In genomic region chr12:95547522-95548055, GRCh38 we compare ENCODE assay signal across 1 cellular context.
A peak's percentile ranks its signal among the peaks of the same experiment; 100 is the strongest.
TF ChIP-seq lines count a peak whose summit lies in the region.

No MANE protein-coding gene starts in this region.

TF ChIP-seq in K562, 482 proteins besides CTCF, POLR2A, EP300 and RAD21 (continued from another document):
- TF ChIP-seq, protein P1, sequence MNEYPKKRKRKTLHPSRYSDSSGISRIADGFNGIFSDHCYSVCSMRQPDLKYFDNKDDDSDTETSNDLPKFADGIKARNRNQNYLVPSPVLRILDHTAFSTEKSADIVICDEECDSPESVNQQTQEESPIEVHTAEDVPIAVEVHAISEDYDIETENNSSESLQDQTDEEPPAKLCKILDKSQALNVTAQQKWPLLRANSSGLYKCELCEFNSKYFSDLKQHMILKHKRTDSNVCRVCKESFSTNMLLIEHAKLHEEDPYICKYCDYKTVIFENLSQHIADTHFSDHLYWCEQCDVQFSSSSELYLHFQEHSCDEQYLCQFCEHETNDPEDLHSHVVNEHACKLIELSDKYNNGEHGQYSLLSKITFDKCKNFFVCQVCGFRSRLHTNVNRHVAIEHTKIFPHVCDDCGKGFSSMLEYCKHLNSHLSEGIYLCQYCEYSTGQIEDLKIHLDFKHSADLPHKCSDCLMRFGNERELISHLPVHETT (CRISPR knock-in tag; conservative IDR thresholded peaks at IDR 0.05 in 1 of 2, IDR thresholded peaks at IDR 0.05 in 1 of 2), result no peak
- TF ChIP-seq HDAC2 (IDR thresholded peaks at IDR 0.05) (no peak), E2F5 (CRISPR knock-in tag; IDR thresholded peaks at IDR 0.05) (no peak), MTA3 (IDR thresholded peaks at IDR 0.05; ENCODE audit: borderline replicate concordance) (no peak), CBX8 (IDR thresholded peaks at IDR 0.05; ENCODE audit: borderline replicate concordance, extremely low read depth, low read depth, low read length, poor library complexity, severe bottlenecking) (no peak), NR3C1 (CRISPR knock-in tag; IDR thresholded peaks at IDR 0.05) (no peak), ZNF444 (CRISPR knock-in tag; IDR thresholded peaks at IDR 0.05) (no peak), TEAD4 (IDR thresholded peaks at IDR 0.05; ENCODE audit: low read length) (peak; percentile 17; the same call in 1 of the 2 replicates), TEAD4 (CRISPR knock-in tag; IDR thresholded peaks at IDR 0.05; ENCODE audit: borderline replicate concordance) (no peak), RCOR1 (IDR thresholded peaks at IDR 0.05; ENCODE audit: borderline replicate concordance in 1 of 2, low read depth in 2 of 2, low read length in 2 of 2) (no peak), YY1 (IDR thresholded peaks at IDR 0.05; ENCODE audit: borderline replicate concordance in 1 of 3, control insufficient read depth in 1 of 3, extremely low read depth in 1 of 3, insufficient read depth in 3 of 3, insufficient read length in 1 of 3, insufficient replicate concordance in 2 of 3, low read depth in 1 of 3, low read length in 2 of 3) (peak in 1 of 3 experiments; percentile 27), FOXK2 (conservative IDR thresholded peaks at IDR 0.05 in 1 of 2, IDR thresholded peaks at IDR 0.05 in 1 of 2; ENCODE audit: low read depth in 2 of 2) (peak in 1 of 2 experiments; percentile 34; a peak in 1 of 4 replicates), STAT5A (IDR thresholded peaks at IDR 0.05; ENCODE audit: borderline replicate concordance, low read length) (no peak), TBP (optimal IDR thresholded peaks at IDR 0.05; ENCODE audit: low read depth, low read length) (no peak), ARID4B (CRISPR knock-in tag; IDR thresholded peaks at IDR 0.05) (no peak), YBX1 (IDR thresholded peaks at IDR 0.05) (no peak), CREM (IDR thresholded peaks at IDR 0.05; ENCODE audit: low read depth) (no peak), GABPB2 (CRISPR knock-in tag; conservative IDR thresholded peaks at IDR 0.05) (no peak), CCAR2 (IDR thresholded peaks at IDR 0.05; ENCODE audit: low read depth, low read length) (no peak), E2F3 (CRISPR knock-in tag; IDR thresholded peaks at IDR 0.05) (no peak), ZFX (CRISPR knock-in tag; IDR thresholded peaks at IDR 0.05) (0 out of 2 replicates have a peak, but pooled peaks have one; percentile 19), CEBPB (tag; IDR thresholded peaks at IDR 0.05) (peak; percentile 78), MAZ (CRISPR knock-in tag; conservative IDR thresholded peaks at IDR 0.05 in 1 of 2, IDR thresholded peaks at IDR 0.05 in 1 of 2) (no peak), SOX6 (IDR thresholded peaks at IDR 0.05) (no peak), NFRKB (IDR thresholded peaks at IDR 0.05; ENCODE audit: low read depth) (no peak), SNRNP70 (optimal IDR thresholded peaks at IDR 0.05; ENCODE audit: low read depth, low read length) (no peak), DMBX1 (CRISPR knock-in tag; IDR thresholded peaks at IDR 0.05; ENCODE audit: borderline replicate concordance) (no peak), TEAD2 (tag; IDR thresholded peaks at IDR 0.05) (no peak), MAFK (IDR thresholded peaks at IDR 0.05; ENCODE audit: low read length) (no peak), BACH1 (tag; IDR thresholded peaks at IDR 0.05) (no peak), ZNF717 (CRISPR knock-in tag; IDR thresholded peaks at IDR 0.05) (no peak), CREB1 (IDR thresholded peaks at IDR 0.05) (no peak), CREB1 (CRISPR knock-in tag; IDR thresholded peaks at IDR 0.05) (no peak)
- TF ChIP-seq, protein P2, sequence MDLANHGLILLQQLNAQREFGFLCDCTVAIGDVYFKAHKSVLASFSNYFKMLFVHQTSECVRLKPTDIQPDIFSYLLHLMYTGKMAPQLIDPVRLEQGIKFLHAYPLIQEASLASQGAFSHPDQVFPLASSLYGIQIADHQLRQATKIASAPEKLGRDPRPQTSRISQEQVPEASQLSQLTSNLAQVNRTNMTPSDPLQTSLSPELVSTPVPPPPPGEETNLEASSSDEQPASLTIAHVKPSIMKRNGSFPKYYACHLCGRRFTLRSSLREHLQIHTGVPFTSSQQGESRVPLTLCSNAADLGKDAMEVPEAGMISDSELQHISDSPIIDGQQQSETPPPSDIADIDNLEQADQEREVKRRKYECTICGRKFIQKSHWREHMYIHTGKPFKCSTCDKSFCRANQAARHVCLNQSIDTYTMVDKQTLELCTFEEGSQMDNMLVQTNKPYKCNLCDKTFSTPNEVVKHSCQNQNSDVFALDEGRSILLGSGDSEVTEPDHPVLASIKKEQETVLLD (IDR thresholded peaks at IDR 0.05), result no peak
- TF ChIP-seq, protein P3, sequence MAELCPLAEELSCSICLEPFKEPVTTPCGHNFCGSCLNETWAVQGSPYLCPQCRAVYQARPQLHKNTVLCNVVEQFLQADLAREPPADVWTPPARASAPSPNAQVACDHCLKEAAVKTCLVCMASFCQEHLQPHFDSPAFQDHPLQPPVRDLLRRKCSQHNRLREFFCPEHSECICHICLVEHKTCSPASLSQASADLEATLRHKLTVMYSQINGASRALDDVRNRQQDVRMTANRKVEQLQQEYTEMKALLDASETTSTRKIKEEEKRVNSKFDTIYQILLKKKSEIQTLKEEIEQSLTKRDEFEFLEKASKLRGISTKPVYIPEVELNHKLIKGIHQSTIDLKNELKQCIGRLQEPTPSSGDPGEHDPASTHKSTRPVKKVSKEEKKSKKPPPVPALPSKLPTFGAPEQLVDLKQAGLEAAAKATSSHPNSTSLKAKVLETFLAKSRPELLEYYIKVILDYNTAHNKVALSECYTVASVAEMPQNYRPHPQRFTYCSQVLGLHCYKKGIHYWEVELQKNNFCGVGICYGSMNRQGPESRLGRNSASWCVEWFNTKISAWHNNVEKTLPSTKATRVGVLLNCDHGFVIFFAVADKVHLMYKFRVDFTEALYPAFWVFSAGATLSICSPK (IDR thresholded peaks at IDR 0.05; ENCODE audit: borderline replicate concordance), result no peak
- TF ChIP-seq, protein P4, sequence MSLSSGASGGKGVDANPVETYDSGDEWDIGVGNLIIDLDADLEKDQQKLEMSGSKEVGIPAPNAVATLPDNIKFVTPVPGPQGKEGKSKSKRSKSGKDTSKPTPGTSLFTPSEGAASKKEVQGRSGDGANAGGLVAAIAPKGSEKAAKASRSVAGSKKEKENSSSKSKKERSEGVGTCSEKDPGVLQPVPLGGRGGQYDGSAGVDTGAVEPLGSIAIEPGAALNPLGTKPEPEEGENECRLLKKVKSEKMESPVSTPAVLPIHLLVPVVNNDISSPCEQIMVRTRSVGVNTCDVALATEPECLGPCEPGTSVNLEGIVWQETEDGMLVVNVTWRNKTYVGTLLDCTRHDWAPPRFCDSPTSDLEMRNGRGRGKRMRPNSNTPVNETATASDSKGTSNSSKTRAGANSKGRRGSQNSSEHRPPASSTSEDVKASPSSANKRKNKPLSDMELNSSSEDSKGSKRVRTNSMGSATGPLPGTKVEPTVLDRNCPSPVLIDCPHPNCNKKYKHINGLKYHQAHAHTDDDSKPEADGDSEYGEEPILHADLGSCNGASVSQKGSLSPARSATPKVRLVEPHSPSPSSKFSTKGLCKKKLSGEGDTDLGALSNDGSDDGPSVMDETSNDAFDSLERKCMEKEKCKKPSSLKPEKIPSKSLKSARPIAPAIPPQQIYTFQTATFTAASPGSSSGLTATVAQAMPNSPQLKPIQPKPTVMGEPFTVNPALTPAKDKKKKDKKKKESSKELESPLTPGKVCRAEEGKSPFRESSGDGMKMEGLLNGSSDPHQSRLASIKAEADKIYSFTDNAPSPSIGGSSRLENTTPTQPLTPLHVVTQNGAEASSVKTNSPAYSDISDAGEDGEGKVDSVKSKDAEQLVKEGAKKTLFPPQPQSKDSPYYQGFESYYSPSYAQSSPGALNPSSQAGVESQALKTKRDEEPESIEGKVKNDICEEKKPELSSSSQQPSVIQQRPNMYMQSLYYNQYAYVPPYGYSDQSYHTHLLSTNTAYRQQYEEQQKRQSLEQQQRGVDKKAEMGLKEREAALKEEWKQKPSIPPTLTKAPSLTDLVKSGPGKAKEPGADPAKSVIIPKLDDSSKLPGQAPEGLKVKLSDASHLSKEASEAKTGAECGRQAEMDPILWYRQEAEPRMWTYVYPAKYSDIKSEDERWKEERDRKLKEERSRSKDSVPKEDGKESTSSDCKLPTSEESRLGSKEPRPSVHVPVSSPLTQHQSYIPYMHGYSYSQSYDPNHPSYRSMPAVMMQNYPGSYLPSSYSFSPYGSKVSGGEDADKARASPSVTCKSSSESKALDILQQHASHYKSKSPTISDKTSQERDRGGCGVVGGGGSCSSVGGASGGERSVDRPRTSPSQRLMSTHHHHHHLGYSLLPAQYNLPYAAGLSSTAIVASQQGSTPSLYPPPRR (CRISPR knock-in tag; IDR thresholded peaks at IDR 0.05; ENCODE audit: borderline replicate concordance), result no peak
- TF ChIP-seq, protein P5, sequence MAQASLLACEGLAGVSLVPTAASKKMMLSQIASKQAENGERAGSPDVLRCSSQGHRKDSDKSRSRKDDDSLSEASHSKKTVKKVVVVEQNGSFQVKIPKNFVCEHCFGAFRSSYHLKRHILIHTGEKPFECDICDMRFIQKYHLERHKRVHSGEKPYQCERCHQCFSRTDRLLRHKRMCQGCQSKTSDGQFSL (CRISPR knock-in tag; IDR thresholded peaks at IDR 0.05), result no peak
- TF ChIP-seq, protein P5 (tag; IDR thresholded peaks at IDR 0.05), result peak in 1 of 2 experiments; percentile 38; a peak in 1 of 4 replicates
- TF ChIP-seq, protein P6, sequence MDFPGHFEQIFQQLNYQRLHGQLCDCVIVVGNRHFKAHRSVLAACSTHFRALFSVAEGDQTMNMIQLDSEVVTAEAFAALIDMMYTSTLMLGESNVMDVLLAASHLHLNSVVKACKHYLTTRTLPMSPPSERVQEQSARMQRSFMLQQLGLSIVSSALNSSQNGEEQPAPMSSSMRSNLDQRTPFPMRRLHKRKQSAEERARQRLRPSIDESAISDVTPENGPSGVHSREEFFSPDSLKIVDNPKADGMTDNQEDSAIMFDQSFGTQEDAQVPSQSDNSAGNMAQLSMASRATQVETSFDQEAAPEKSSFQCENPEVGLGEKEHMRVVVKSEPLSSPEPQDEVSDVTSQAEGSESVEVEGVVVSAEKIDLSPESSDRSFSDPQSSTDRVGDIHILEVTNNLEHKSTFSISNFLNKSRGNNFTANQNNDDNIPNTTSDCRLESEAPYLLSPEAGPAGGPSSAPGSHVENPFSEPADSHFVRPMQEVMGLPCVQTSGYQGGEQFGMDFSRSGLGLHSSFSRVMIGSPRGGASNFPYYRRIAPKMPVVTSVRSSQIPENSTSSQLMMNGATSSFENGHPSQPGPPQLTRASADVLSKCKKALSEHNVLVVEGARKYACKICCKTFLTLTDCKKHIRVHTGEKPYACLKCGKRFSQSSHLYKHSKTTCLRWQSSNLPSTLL (IDR thresholded peaks at IDR 0.05), result no peak
